ENCODE assay signal across 1 cellular context in the genomic region with DNA sequence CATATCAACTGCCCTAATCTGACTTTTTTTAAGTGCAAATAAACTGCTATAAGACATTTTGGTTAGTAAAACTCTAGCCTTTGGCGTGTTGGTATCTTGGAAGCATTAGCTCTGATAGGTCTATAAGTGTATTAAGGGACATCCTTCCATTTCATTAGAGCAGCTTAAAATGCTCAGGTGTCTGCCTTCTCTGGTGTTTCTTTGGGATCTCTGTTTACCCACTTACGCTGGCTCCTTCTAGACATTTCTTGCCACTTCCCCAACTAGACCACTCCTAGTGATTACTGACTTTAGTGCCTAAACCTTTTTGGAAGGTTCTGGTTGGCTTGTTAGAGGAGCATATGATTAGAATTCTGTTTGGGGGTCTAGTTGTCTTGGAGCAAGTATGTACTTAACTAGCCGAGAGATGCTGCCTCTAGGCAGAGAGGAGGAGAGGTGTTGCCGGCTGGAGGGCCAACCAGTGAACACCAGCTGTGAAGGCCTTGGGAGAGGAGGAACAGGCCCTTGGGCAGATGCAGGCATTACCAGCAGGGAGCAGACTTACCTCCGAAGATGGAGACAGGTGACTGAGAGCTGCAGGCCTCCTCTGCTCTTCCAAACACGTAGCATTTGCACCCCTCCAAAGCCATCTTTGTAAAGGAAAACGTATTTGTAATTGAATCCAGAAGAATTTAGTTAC.
TF ChIP-seq lines count a peak whose summit lies in the region.

No MANE protein-coding gene starts in this region.

TF ChIP-seq in HepG2, 621 proteins besides CTCF, POLR2A, EP300 and RAD21 (continues in another document):
- TF ChIP-seq, protein P1, sequence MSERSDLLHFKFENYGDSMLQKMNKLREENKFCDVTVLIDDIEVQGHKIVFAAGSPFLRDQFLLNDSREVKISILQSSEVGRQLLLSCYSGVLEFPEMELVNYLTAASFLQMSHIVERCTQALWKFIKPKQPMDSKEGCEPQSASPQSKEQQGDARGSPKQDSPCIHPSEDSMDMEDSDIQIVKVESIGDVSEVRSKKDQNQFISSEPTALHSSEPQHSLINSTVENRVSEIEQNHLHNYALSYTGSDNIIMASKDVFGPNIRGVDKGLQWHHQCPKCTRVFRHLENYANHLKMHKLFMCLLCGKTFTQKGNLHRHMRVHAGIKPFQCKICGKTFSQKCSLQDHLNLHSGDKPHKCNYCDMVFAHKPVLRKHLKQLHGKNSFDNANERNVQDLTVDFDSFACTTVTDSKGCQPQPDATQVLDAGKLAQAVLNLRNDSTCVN (CRISPR knock-in tag; IDR thresholded peaks at IDR 0.05; ENCODE audit: borderline replicate concordance): 0 out of 2 replicates have a peak, but pooled peaks have one; percentile 23
- TF ChIP-seq ETV6 (CRISPR knock-in tag; conservative IDR thresholded peaks at IDR 0.05): no peak
- TF ChIP-seq, protein P2, sequence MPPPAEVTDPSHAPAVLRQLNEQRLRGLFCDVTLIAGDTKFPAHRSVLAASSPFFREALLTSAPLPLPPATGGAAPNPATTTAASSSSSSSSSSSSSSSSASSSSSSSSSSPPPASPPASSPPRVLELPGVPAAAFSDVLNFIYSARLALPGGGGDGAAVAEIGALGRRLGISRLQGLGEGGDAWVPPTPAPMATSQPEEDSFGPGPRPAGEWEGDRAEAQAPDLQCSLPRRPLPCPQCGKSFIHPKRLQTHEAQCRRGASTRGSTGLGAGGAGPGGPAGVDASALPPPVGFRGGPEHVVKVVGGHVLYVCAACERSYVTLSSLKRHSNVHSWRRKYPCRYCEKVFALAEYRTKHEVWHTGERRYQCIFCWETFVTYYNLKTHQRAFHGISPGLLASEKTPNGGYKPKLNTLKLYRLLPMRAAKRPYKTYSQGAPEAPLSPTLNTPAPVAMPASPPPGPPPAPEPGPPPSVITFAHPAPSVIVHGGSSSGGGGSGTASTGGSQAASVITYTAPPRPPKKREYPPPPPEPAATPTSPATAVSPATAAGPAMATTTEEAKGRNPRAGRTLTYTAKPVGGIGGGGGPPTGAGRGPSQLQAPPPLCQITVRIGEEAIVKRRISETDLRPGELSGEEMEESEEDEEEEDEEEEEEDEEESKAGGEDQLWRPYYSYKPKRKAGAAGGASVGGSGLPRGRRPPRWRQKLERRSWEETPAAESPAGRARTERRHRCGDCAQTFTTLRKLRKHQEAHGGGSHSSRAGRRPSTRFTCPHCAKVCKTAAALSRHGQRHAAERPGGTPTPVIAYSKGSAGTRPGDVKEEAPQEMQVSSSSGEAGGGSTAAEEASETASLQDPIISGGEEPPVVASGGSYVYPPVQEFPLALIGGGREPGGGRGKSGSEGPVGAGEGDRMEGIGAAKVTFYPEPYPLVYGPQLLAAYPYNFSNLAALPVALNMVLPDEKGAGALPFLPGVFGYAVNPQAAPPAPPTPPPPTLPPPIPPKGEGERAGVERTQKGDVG (CRISPR knock-in tag; IDR thresholded peaks at IDR 0.05; ENCODE audit: borderline replicate concordance): 0 out of 2 replicates have a peak, but pooled peaks have one; percentile 5
- 0 out of 2 replicates have a peak, but pooled peaks have one; percentile 5 for TF ChIP-seq ZNF549 (CRISPR knock-in tag; IDR thresholded peaks at IDR 0.05)
- peak; percentile 26; the same call in 1 of the 2 replicates for TF ChIP-seq STAG1 (CRISPR knock-in tag; IDR thresholded peaks at IDR 0.05)
- TF ChIP-seq, protein P3, sequence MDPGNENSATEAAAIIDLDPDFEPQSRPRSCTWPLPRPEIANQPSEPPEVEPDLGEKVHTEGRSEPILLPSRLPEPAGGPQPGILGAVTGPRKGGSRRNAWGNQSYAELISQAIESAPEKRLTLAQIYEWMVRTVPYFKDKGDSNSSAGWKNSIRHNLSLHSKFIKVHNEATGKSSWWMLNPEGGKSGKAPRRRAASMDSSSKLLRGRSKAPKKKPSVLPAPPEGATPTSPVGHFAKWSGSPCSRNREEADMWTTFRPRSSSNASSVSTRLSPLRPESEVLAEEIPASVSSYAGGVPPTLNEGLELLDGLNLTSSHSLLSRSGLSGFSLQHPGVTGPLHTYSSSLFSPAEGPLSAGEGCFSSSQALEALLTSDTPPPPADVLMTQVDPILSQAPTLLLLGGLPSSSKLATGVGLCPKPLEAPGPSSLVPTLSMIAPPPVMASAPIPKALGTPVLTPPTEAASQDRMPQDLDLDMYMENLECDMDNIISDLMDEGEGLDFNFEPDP (CRISPR knock-in tag; conservative IDR thresholded peaks at IDR 0.05): 0 out of 2 replicates have a peak, but pooled peaks have one; percentile 45
- 0 out of 2 replicates have a peak, but pooled peaks have one; percentile 8 for TF ChIP-seq ZNF782 (CRISPR knock-in tag; IDR thresholded peaks at IDR 0.05; ENCODE audit: borderline replicate concordance)
- TF ChIP-seq HMGXB4 (CRISPR knock-in tag; IDR thresholded peaks at IDR 0.05; ENCODE audit: borderline replicate concordance in 1 of 2, low read depth in 1 of 2): 0 out of 4 replicates have a peak, but pooled peaks of 1 of the 2 experiments have one; percentile 16
- no peak for TF ChIP-seq GATAD2A (CRISPR knock-in tag; IDR thresholded peaks at IDR 0.05)
- peak; percentile 3; the same call in 1 of the 2 replicates for TF ChIP-seq MTA1 (CRISPR knock-in tag; IDR thresholded peaks at IDR 0.05; ENCODE audit: borderline replicate concordance)
- TF ChIP-seq NCOA1 (CRISPR knock-in tag; IDR thresholded peaks at IDR 0.05): peak; percentile 60; the same call in 1 of the 2 replicates
- TF ChIP-seq, protein P4, sequence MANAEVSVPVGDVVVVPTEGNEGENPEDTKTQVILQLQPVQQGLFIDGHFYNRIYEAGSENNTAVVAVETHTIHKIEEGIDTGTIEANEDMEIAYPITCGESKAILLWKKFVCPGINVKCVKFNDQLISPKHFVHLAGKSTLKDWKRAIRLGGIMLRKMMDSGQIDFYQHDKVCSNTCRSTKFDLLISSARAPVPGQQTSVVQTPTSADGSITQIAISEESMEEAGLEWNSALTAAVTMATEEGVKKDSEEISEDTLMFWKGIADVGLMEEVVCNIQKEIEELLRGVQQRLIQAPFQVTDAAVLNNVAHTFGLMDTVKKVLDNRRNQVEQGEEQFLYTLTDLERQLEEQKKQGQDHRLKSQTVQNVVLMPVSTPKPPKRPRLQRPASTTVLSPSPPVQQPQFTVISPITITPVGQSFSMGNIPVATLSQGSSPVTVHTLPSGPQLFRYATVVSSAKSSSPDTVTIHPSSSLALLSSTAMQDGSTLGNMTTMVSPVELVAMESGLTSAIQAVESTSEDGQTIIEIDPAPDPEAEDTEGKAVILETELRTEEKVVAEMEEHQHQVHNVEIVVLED (CRISPR knock-in tag; IDR thresholded peaks at IDR 0.05; ENCODE audit: borderline replicate concordance): no peak
- no peak for TF ChIP-seq MZF1 (CRISPR knock-in tag; IDR thresholded peaks at IDR 0.05; ENCODE audit: borderline replicate concordance)
- TF ChIP-seq BRCA1 (CRISPR knock-in tag; IDR thresholded peaks at IDR 0.05): no peak
- TF ChIP-seq NR1H2 (CRISPR knock-in tag; IDR thresholded peaks at IDR 0.05; ENCODE audit: borderline replicate concordance, low read depth): no peak
- no peak for TF ChIP-seq ZNF543 (CRISPR knock-in tag; IDR thresholded peaks at IDR 0.05)
- no peak for TF ChIP-seq ZNF766 (CRISPR knock-in tag; IDR thresholded peaks at IDR 0.05; ENCODE audit: borderline replicate concordance)
- TF ChIP-seq, protein P5, sequence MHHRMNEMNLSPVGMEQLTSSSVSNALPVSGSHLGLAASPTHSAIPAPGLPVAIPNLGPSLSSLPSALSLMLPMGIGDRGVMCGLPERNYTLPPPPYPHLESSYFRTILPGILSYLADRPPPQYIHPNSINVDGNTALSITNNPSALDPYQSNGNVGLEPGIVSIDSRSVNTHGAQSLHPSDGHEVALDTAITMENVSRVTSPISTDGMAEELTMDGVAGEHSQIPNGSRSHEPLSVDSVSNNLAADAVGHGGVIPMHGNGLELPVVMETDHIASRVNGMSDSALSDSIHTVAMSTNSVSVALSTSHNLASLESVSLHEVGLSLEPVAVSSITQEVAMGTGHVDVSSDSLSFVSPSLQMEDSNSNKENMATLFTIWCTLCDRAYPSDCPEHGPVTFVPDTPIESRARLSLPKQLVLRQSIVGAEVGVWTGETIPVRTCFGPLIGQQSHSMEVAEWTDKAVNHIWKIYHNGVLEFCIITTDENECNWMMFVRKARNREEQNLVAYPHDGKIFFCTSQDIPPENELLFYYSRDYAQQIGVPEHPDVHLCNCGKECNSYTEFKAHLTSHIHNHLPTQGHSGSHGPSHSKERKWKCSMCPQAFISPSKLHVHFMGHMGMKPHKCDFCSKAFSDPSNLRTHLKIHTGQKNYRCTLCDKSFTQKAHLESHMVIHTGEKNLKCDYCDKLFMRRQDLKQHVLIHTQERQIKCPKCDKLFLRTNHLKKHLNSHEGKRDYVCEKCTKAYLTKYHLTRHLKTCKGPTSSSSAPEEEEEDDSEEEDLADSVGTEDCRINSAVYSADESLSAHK (CRISPR knock-in tag; IDR thresholded peaks at IDR 0.05; ENCODE audit: borderline replicate concordance): no peak
- TF ChIP-seq ZNF775 (CRISPR knock-in tag; IDR thresholded peaks at IDR 0.05; ENCODE audit: borderline replicate concordance): 0 out of 2 replicates have a peak, but pooled peaks have one; percentile 49
- TF ChIP-seq, protein P6, sequence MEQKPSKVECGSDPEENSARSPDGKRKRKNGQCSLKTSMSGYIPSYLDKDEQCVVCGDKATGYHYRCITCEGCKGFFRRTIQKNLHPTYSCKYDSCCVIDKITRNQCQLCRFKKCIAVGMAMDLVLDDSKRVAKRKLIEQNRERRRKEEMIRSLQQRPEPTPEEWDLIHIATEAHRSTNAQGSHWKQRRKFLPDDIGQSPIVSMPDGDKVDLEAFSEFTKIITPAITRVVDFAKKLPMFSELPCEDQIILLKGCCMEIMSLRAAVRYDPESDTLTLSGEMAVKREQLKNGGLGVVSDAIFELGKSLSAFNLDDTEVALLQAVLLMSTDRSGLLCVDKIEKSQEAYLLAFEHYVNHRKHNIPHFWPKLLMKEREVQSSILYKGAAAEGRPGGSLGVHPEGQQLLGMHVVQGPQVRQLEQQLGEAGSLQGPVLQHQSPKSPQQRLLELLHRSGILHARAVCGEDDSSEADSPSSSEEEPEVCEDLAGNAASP (CRISPR knock-in tag; IDR thresholded peaks at IDR 0.05; ENCODE audit: borderline replicate concordance): no peak
- 0 out of 2 replicates have a peak, but pooled peaks have one; percentile 12 for TF ChIP-seq SMAD1 (CRISPR knock-in tag; IDR thresholded peaks at IDR 0.05; ENCODE audit: borderline replicate concordance, low read depth)
- no peak for TF ChIP-seq ATF2 (CRISPR knock-in tag; IDR thresholded peaks at IDR 0.05)
- no peak for TF ChIP-seq ZNF678 (CRISPR knock-in tag; IDR thresholded peaks at IDR 0.05)
- no peak for TF ChIP-seq ZNF101 (CRISPR knock-in tag; IDR thresholded peaks at IDR 0.05; ENCODE audit: borderline replicate concordance, low read depth)
- 0 out of 2 replicates have a peak, but pooled peaks have one; percentile 38 for TF ChIP-seq RBAK (CRISPR knock-in tag; IDR thresholded peaks at IDR 0.05)
- 0 out of 2 replicates have a peak, but pooled peaks have one; percentile 1 for TF ChIP-seq ZMAT3 (CRISPR knock-in tag; conservative IDR thresholded peaks at IDR 0.05)
- no peak for TF ChIP-seq MIER2 (CRISPR knock-in tag; IDR thresholded peaks at IDR 0.05)
- 0 out of 2 replicates have a peak, but pooled peaks have one; percentile 6 for TF ChIP-seq ZSCAN21 (CRISPR knock-in tag; IDR thresholded peaks at IDR 0.05; ENCODE audit: borderline replicate concordance)
- TF ChIP-seq NFRKB (IDR thresholded peaks at IDR 0.05): no peak
- TF ChIP-seq, protein P7, sequence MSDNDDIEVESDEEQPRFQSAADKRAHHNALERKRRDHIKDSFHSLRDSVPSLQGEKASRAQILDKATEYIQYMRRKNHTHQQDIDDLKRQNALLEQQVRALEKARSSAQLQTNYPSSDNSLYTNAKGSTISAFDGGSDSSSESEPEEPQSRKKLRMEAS (IDR thresholded peaks at IDR 0.05): no peak
- no peak for TF ChIP-seq ZNF619 (CRISPR knock-in tag; IDR thresholded peaks at IDR 0.05)
- TF ChIP-seq ZBTB38 (CRISPR knock-in tag; IDR thresholded peaks at IDR 0.05): no peak
- no peak for TF ChIP-seq KDM5B (CRISPR knock-in tag; IDR thresholded peaks at IDR 0.05; ENCODE audit: borderline replicate concordance)
- no peak; the same call in none of the 2 replicates for TF ChIP-seq ZNF451 (CRISPR knock-in tag; IDR thresholded peaks at IDR 0.05)
- no peak for TF ChIP-seq KDM2A (CRISPR knock-in tag; IDR thresholded peaks at IDR 0.05; ENCODE audit: borderline replicate concordance, low read depth)
- TF ChIP-seq NR2F1 (CRISPR knock-in tag; IDR thresholded peaks at IDR 0.05): no peak
- no peak for TF ChIP-seq ZNF672 (CRISPR knock-in tag; IDR thresholded peaks at IDR 0.05)
- 0 out of 2 replicates have a peak, but pooled peaks have one; percentile 2 for TF ChIP-seq ZNF317 (CRISPR knock-in tag; IDR thresholded peaks at IDR 0.05)
- no peak for TF ChIP-seq CHCHD3 (CRISPR knock-in tag; IDR thresholded peaks at IDR 0.05)
- TF ChIP-seq PBX3 (CRISPR knock-in tag; IDR thresholded peaks at IDR 0.05; ENCODE audit: borderline replicate concordance): no peak
